ENCODE assay signal across 10 cellular contexts in the genomic region with DNA sequence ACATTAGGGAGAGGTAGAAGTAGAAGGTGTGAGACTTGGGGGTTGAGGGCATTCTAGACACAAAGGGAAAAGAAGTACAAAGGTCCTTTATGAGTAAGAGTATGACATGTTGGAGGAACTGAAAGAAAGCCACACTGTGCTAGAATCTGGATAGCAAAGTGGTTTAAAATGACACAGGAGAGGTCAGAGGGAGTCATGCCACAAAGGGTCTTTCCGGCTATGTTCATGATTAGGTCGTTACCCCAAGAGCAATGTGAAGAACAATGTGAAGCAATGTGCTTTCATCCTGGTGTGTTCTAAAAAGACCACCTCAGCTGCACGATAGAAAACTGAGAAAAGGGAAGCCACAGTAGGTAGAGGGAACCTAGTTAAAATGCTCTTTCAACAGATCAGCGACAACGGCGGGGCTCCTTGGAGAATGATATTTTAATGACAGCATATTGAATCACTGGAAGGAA. TPM values are rescaled to one million over a fixed set of nuclear protein-coding genes. Genes with fewer than 3 reads are reported as not detected.
DNase-seq lines count a peak whose midpoint lies in the region; ATAC-seq and TF ChIP-seq lines count a peak whose summit lies in the region.
"Had no signal": no experiment of that assay in that cellular context is flagged by ENCODE, and none has a peak within 500 bp of the region (broad histone marks: within the 10 kb centered on the region; RNA-seq: fewer than 3 reads in every experiment).

No MANE protein-coding gene starts in this region.

- H3K36me3 Mint-ChIP-seq in activated B cell treated with CpG ODN at 0.5 μM for 24 hours (ENCODE audit: low read depth), result peaks cover 34% of the 10 kb centered on the region

- H3K4me1 ChIP-seq in heart left ventricle, result peaks cover 0 to 19% (median 0%) of the 10 kb centered on the region in 12 donors

- POLR2A ChIA-PET in activated B cell treated with CpG ODN at 0.5 μM for 24 hours (lab: Charles Lee), result interaction anchor here (0.6 to 9.8 kb wide), 9 partner anchors 16 to 426 kb away, joined by 3 to 137 read pairs (median 6); partner anchors contain the start of genes SMIM14, UBE2K and UGDH

- in situ Hi-C loops in Caki2 (cut with HindIII; ENCODE audit: low pct_unique_long_range_greater_than_20kb, low sequenced_read_pairs), result no loop called here

- H3K36me3 ChIP-seq in heart left ventricle, result peaks cover 0 to 44% (median 12%) of the 10 kb centered on the region in 9 donors

- TF ChIP-seq POLR2A in heart left ventricle (IDR thresholded peaks at IDR 0.05), result no peak

- no peak overlapping the region for H3K4me3 ChIP-seq in heart left ventricle
- H3K4me3 ChIP-seq: heart right ventricle had no signal

- peak overlapping the region; percentile 88 for H3K27ac Mint-ChIP-seq in activated B cell treated with CpG ODN at 0.5 μM for 24 hours

- peak; percentile 89 for ATAC-seq in GM19452 (IDR thresholded peaks at IDR 0.05; ENCODE audit: unreplicated experiment)
- peak; percentile 85 for ATAC-seq in HG03135 (IDR thresholded peaks at IDR 0.05; ENCODE audit: unreplicated experiment)
- ATAC-seq in activated B cell treated with CpG ODN at 0.5 μM for 24 hours (ENCODE audit: low read depth), result peak; percentile 84
- no peak for ATAC-seq in heart left ventricle
- ATAC-seq: heart right ventricle had no signal

- H3K9me3 Mint-ChIP-seq in activated B cell treated with CpG ODN at 0.5 μM for 24 hours, result no peaks in the 10 kb centered on the region

- peaks cover 0 to 14% (median 3%) of the 10 kb centered on the region in 12 donors for H3K9me3 ChIP-seq in heart left ventricle

- TF ChIP-seq CTCF in activated B cell treated with CpG ODN at 0.5 μM for 24 hours (IDR thresholded peaks at IDR 0.05), result no peak
- no peak for TF ChIP-seq CTCF in heart left ventricle (IDR thresholded peaks at IDR 0.05)

- peak overlapping the region; percentile 75 for H3K4me3 Mint-ChIP-seq in activated B cell treated with CpG ODN at 0.5 μM for 24 hours

- CTCF ChIA-PET in activated B cell treated with CpG ODN at 0.5 μM for 24 hours (lab: Charles Lee), result no interaction called here

- H3K27ac ChIP-seq in heart left ventricle, result no peak overlapping the region
- H3K27ac ChIP-seq: heart right ventricle had no signal

- H3K27me3 ChIP-seq in heart left ventricle, result no peaks in the 10 kb centered on the region
- H3K27me3 ChIP-seq: heart right ventricle had no signal

- intact Hi-C loops in activated B cell treated with CpG ODN at 0.5 μM for 24 hours (cut with micrococcal nuclease), result loop anchor here (1.0 to 5.0 kb wide), 8 partner anchors 9 to 88 kb away; partner anchors contain the start of genes SMIM14, UBE2K and UGDH
- intact Hi-C loops in heart left ventricle (cut with DNase I), result no loop called here

- peaks cover 67% of the 10 kb centered on the region for H3K4me1 Mint-ChIP-seq in activated B cell treated with CpG ODN at 0.5 μM for 24 hours

- peak; percentile 69 for DNase-seq in Caki2 (ENCODE audit: low read depth)
- no peak for DNase-seq in activated B cell treated with CpG ODN at 0.5 μM for 24 hours
- DNase-seq in NCI-H1694 (lab: John Stamatoyannopoulos, UW), result no peak
- DNase-seq in heart left ventricle, result no peak
- DNase-seq in NCI-H2107 (lab: John Stamatoyannopoulos, UW), result no peak
- DNase-seq in hepatic stellate cell (ENCODE audit: low spot score), result no peak
- DNase-seq: heart right ventricle, NCI-H146 had no signal

- 81 to 88% (median 85%) methylated on average over 6 of the region's 6 CpGs for WGBS in heart left ventricle, 4 donors

- H3K27me3 Mint-ChIP-seq in activated B cell treated with CpG ODN at 0.5 μM for 24 hours, result no peaks in the 10 kb centered on the region

RNA-seq across cellular contexts. Expression of gene SMIM14, which starts 29.2 kb away (rescaled TPM):
- total RNA-seq in Caki2 (2014; rRNA removed; shearing (Covaris generic); ENCODE audit: low replicate concordance), result 50.1 and 97.2 TPM in 2 replicates
- total RNA-seq in activated B cell treated with CpG ODN at 0.5 μM for 24 hours (83.1 and 86.5 TPM in 2 replicates), heart left ventricle (10 to 100 TPM in 8 of 9 donors, 1 to 10 TPM in 1; 7.1 to 24.8 (median 11.9) TPM)
- 1 to 10 TPM; 3.0 to 6.4 TPM for polyA plus RNA-seq in heart left ventricle

Comparison
In these comparisons a context has a peak if more than half of its experiments do, and no peak if none do; other contexts are left out.
1. ATAC-seq: peak in GM19452 (single experiment), HG03135 (single experiment) and activated B cell treated with CpG ODN at 0.5 μM for 24 hours (single experiment); none in heart left ventricle (0 of 4).